8 cellular contexts compared by ENCODE assay signal in genomic region chr1:153790996-153791855, GRCh38. TPM values are rescaled to one million over a fixed set of nuclear protein-coding genes. Genes with fewer than 3 reads are reported as not detected.
A peak's percentile ranks its signal among the peaks of the same experiment; 100 is the strongest.
DNase-seq lines count a peak whose midpoint lies in the region; ATAC-seq and TF ChIP-seq lines count a peak whose summit lies in the region.

No MANE protein-coding gene starts in this region.

- H3K27me3 Mint-ChIP-seq in activated T-cell treated with anti-CD3 and anti-CD28 coated beads, Interleukin-2, amount 50 U/mL, for 4 hours (ENCODE audit: low read depth): peaks cover 4% of the 10 kb centered on the region
- peaks cover 17 to 29% of the 10 kb centered on the region in 2 donors for H3K27me3 Mint-ChIP-seq in effector memory CD8-positive, alpha-beta T cell
- peaks cover 2% of the 10 kb centered on the region for H3K27me3 Mint-ChIP-seq in neural crest cell (ENCODE audit: low read depth)

- BruUV-seq in PC-9 (replicated peaks; lab: Mats Ljungman, UMichigan): no TSS peak

- no peaks in the 10 kb centered on the region for H4K20me1 ChIP-seq in PC-9 (ENCODE audit: insufficient read depth)

- DNase-seq in activated T-cell treated with anti-CD3 and anti-CD28 coated beads, Interleukin-2, amount 50 U/mL, for 4 hours: no peak
- no peak for DNase-seq in activated T-cell treated with anti-CD3 and anti-CD28 coated beads, Interleukin-2, amount 50 U/mL, for 1 hour
- DNase-seq in PC-9 (peak in 1 of 2 experiments; percentile 73), neural crest cell (ENCODE audit: low read depth, low spot score) (no peak), NCI-H526 treated with DMSO at 0.1 percent for 48 hours (lab: John Stamatoyannopoulos, UW) (no peak)
- DNase-seq in effector memory CD8-positive, alpha-beta T cell: no peak
- no peak for DNase-seq in activated effector memory CD4-positive, alpha-beta T cell treated with Interleukin-2 at 50 U/mL for 16 hours

- H3K4me1 ChIP-seq in PC-9 (replicated peaks; ENCODE audit: insufficient read depth): peaks cover 15% of the 10 kb centered on the region

- H3K9me2 ChIP-seq in PC-9 (ENCODE audit: insufficient read depth): no peaks in the 10 kb centered on the region

- H2AFZ ChIP-seq in PC-9: peak overlapping the region; percentile 73

- H3K9me3 Mint-ChIP-seq in activated T-cell treated with anti-CD3 and anti-CD28 coated beads, Interleukin-2, amount 50 U/mL, for 4 hours: no peaks in the 10 kb centered on the region
- no peaks in the 10 kb centered on the region for H3K9me3 Mint-ChIP-seq in effector memory CD8-positive, alpha-beta T cell
- H3K9me3 Mint-ChIP-seq in neural crest cell: no peaks in the 10 kb centered on the region

- no peaks in the 10 kb centered on the region for H3K79me2 ChIP-seq in PC-9 (ENCODE audit: low read depth)

- intact Hi-C loops in PC-9 (cut with micrococcal nuclease; ENCODE audit: unreplicated experiment): no loop called here

- peak overlapping the region; percentile 2 to 41 for H3K27ac Mint-ChIP-seq in effector memory CD8-positive, alpha-beta T cell
- no peak overlapping the region for H3K27ac Mint-ChIP-seq in neural crest cell (ENCODE audit: unreplicated experiment)

- H3K27me3 ChIP-seq in PC-9 (ENCODE audit: insufficient read depth, low read depth): no peaks in the 10 kb centered on the region

- H3K36me3 ChIP-seq in PC-9 (ENCODE audit: low read depth): no peaks in the 10 kb centered on the region

- TF ChIP-seq CTCF in PC-9 (conservative IDR thresholded peaks at IDR 0.05): no peak
- no peak for TF ChIP-seq CTCF in neural crest cell (conservative IDR thresholded peaks at IDR 0.05)

- no peak overlapping the region for H3K4me3 ChIP-seq in PC-9

- peak overlapping the region; percentile 1 for H3K4me3 Mint-ChIP-seq in activated T-cell treated with anti-CD3 and anti-CD28 coated beads, Interleukin-2, amount 50 U/mL, for 4 hours
- peak overlapping the region in 1 of 2 donors; percentile 0 for H3K4me3 Mint-ChIP-seq in effector memory CD8-positive, alpha-beta T cell
- H3K4me3 Mint-ChIP-seq in neural crest cell: peak overlapping the region; percentile 26

- peak overlapping the region; percentile 39 for H3K4me2 ChIP-seq in PC-9

- peak; percentile 75 to 89 for ATAC-seq in activated T-cell treated with anti-CD3 and anti-CD28 coated beads, Interleukin-2, amount 50 U/mL, for 4 hours
- ATAC-seq in HG02884 (IDR thresholded peaks at IDR 0.05; ENCODE audit: unreplicated experiment): peak; percentile 82
- ATAC-seq in effector memory CD8-positive, alpha-beta T cell (replicated peaks): peak; percentile 82

- no peaks in the 10 kb centered on the region for H3K9me3 ChIP-seq in PC-9 (ENCODE audit: insufficient read depth, low read depth)

- CTCF ChIA-PET in PC-9 (lab: Charles Lee): interaction anchor here (0.6 kb wide), 1 partner anchor 92 kb away, joined by 4 read pairs; no protein-coding TSS in a partner anchor

- peaks cover 24% of the 10 kb centered on the region for H3K4me1 Mint-ChIP-seq in activated T-cell treated with anti-CD3 and anti-CD28 coated beads, Interleukin-2, amount 50 U/mL, for 4 hours (ENCODE audit: low read depth)
- peaks cover 8 to 31% of the 10 kb centered on the region in 2 donors for H3K4me1 Mint-ChIP-seq in effector memory CD8-positive, alpha-beta T cell (ENCODE audit: low read depth in 2 of 2)
- peaks cover 45% of the 10 kb centered on the region for H3K4me1 Mint-ChIP-seq in neural crest cell

- H3F3A ChIP-seq in PC-9 (ENCODE audit: insufficient read depth, low read depth): peaks cover 12% of the 10 kb centered on the region; the same call in 1 of the 2 replicates

- POLR2A ChIA-PET in PC-9 (lab: Charles Lee; ENCODE audit: unreplicated experiment): no interaction called here

- no peaks in the 10 kb centered on the region for H3K36me3 Mint-ChIP-seq in activated T-cell treated with anti-CD3 and anti-CD28 coated beads, Interleukin-2, amount 50 U/mL, for 4 hours (ENCODE audit: insufficient read depth)
- peaks cover 3% of the 10 kb centered on the region for H3K36me3 Mint-ChIP-seq in effector memory CD8-positive, alpha-beta T cell (ENCODE audit: insufficient read depth)
- no peaks in the 10 kb centered on the region for H3K36me3 Mint-ChIP-seq in neural crest cell (ENCODE audit: low read depth)

- H3K27ac ChIP-seq in PC-9: no peak overlapping the region

RNA-seq across cellular contexts. Expression of gene SLC27A3, which starts 16.0 kb away (rescaled TPM):
- 1 to 10 TPM; 3.8 to 6.0 (median 6.0) TPM for total RNA-seq in activated T-cell treated with anti-CD3 and anti-CD28 coated beads, Interleukin-2, amount 50 U/mL, for 4 hours
- total RNA-seq in PC-9 (2021) (14.4 and 17.1 TPM in 2 replicates), neural crest cell (16.8 and 18.1 TPM in 2 replicates)
